In the genomic region with DNA sequence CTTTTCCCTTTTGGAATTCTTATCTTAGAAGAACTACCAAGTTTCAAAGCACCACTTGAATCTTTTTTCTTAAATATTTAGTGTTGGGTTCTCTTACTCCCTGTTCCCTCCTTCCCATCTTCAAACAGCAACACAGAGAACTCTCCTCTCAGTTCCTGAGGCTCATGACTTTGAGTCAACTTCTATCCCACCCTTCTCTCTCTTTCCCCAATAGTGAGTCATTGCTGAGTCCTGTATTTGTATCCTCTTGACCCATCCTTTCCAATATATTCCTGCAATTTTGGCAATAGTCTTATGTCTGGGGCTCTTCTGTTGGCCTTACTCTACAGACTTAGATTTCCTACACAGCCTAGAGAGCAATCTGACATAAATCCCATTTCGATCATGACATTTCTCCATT, we compare ENCODE assay signal across 1 cellular context.
TF ChIP-seq lines count a peak whose summit lies in the region.

No MANE protein-coding gene starts in this region.

TF ChIP-seq in SK-N-SH, 30 proteins besides CTCF, POLR2A, EP300 and RAD21 (continued from another document):
- TF ChIP-seq, protein P1, sequence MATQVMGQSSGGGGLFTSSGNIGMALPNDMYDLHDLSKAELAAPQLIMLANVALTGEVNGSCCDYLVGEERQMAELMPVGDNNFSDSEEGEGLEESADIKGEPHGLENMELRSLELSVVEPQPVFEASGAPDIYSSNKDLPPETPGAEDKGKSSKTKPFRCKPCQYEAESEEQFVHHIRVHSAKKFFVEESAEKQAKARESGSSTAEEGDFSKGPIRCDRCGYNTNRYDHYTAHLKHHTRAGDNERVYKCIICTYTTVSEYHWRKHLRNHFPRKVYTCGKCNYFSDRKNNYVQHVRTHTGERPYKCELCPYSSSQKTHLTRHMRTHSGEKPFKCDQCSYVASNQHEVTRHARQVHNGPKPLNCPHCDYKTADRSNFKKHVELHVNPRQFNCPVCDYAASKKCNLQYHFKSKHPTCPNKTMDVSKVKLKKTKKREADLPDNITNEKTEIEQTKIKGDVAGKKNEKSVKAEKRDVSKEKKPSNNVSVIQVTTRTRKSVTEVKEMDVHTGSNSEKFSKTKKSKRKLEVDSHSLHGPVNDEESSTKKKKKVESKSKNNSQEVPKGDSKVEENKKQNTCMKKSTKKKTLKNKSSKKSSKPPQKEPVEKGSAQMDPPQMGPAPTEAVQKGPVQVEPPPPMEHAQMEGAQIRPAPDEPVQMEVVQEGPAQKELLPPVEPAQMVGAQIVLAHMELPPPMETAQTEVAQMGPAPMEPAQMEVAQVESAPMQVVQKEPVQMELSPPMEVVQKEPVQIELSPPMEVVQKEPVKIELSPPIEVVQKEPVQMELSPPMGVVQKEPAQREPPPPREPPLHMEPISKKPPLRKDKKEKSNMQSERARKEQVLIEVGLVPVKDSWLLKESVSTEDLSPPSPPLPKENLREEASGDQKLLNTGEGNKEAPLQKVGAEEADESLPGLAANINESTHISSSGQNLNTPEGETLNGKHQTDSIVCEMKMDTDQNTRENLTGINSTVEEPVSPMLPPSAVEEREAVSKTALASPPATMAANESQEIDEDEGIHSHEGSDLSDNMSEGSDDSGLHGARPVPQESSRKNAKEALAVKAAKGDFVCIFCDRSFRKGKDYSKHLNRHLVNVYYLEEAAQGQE (IDR thresholded peaks at IDR 0.05; ENCODE audit: low read depth, low read length): no peak
- TF ChIP-seq, protein P2, sequence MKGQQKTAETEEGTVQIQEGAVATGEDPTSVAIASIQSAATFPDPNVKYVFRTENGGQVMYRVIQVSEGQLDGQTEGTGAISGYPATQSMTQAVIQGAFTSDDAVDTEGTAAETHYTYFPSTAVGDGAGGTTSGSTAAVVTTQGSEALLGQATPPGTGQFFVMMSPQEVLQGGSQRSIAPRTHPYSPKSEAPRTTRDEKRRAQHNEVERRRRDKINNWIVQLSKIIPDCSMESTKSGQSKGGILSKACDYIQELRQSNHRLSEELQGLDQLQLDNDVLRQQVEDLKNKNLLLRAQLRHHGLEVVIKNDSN (IDR thresholded peaks at IDR 0.05; ENCODE audit: borderline replicate concordance, low read depth): no peak
- TF ChIP-seq TAF1 (IDR thresholded peaks at IDR 0.05; ENCODE audit: borderline replicate concordance, low read depth, low read length) (no peak), TCF12 (IDR thresholded peaks at IDR 0.05) (no peak), GATA2 (CRISPR knock-in tag; IDR thresholded peaks at IDR 0.05) (no peak), MEF2A (IDR thresholded peaks at IDR 0.05; ENCODE audit: borderline replicate concordance, low read depth) (no peak), TEAD4 (IDR thresholded peaks at IDR 0.05; ENCODE audit: borderline replicate concordance, insufficient read depth) (no peak), NRF1 (IDR thresholded peaks at IDR 0.05; ENCODE audit: low read depth, low read length) (no peak), FOXJ3 (CRISPR knock-in tag; IDR thresholded peaks at IDR 0.05) (no peak), JUND (IDR thresholded peaks at IDR 0.05) (peak; percentile 22; the same call in 1 of the 2 replicates), NFIC (IDR thresholded peaks at IDR 0.05; ENCODE audit: borderline replicate concordance) (no peak), RXRA (IDR thresholded peaks at IDR 0.05; ENCODE audit: borderline replicate concordance, low read depth) (no peak), FOSL2 (IDR thresholded peaks at IDR 0.05; ENCODE audit: borderline replicate concordance, low read depth) (peak; percentile 26; the same call in 1 of the 2 replicates), ELF1 (IDR thresholded peaks at IDR 0.05) (no peak)
- TF ChIP-seq, protein P3, sequence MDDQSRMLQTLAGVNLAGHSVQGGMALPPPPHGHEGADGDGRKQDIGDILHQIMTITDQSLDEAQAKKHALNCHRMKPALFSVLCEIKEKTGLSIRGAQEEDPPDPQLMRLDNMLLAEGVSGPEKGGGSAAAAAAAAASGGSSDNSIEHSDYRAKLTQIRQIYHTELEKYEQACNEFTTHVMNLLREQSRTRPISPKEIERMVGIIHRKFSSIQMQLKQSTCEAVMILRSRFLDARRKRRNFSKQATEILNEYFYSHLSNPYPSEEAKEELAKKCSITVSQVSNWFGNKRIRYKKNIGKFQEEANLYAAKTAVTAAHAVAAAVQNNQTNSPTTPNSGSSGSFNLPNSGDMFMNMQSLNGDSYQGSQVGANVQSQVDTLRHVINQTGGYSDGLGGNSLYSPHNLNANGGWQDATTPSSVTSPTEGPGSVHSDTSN (IDR thresholded peaks at IDR 0.05): no peak
